ENCODE assay signal across 12 cellular contexts in genomic region chr7:101237206-101238067, GRCh38. TPM values are rescaled to one million over a fixed set of nuclear protein-coding genes. Genes with fewer than 3 reads are reported as not detected.
DNase-seq lines count a peak whose midpoint lies in the region; ATAC-seq, FAIRE-seq and TF ChIP-seq lines count a peak whose summit lies in the region.
"Had no signal": no experiment of that assay in that cellular context is flagged by ENCODE, and none has a peak within 500 bp of the region (broad histone marks: within the 10 kb centered on the region; RNA-seq: fewer than 3 reads in every experiment).

TSS of gene CLDN15 (minus strand) at chr7:101237802. CDS start at chr7:101237581, 221 bp downstream.

- WGBS in tibial nerve, 2 donors: 41 to 52% methylated on average over 23 of the region's 31 CpGs

- TF ChIP-seq CTCF in colonic mucosa (IDR thresholded peaks at IDR 0.05) (no peak), mesothelial cell of epicardium (IDR thresholded peaks at IDR 0.05; ENCODE audit: unreplicated experiment) (no peak), tibial nerve (IDR thresholded peaks at IDR 0.05) (no peak)

- no peaks in the 10 kb centered on the region for H3K27me3 ChIP-seq in colonic mucosa
- H3K27me3 ChIP-seq in tibial nerve: no peaks in the 10 kb centered on the region
- H3K27me3 ChIP-seq: BE2C had no signal

- H3K9me3 Mint-ChIP-seq in activated CD4-positive, alpha-beta T cell treated with anti-CD3 and anti-CD28 coated beads, Interleukin-2, amount 10 ng/mL, durations not matched to agents 7 days and 5 days: no peaks in the 10 kb centered on the region
- no peaks in the 10 kb centered on the region for H3K9me3 Mint-ChIP-seq in mesothelial cell of epicardium
- no peaks in the 10 kb centered on the region for H3K9me3 Mint-ChIP-seq in activated naive CD4-positive, alpha-beta T cell treated with anti-CD3 and anti-CD28 coated beads, Interleukin-2, amount 10 ng/mL, durations not matched to agents 7 days and 5 days

- H3K36me3 Mint-ChIP-seq in activated CD4-positive, alpha-beta T cell treated with anti-CD3 and anti-CD28 coated beads, Interleukin-2, amount 10 ng/mL, durations not matched to agents 7 days and 5 days (ENCODE audit: low read depth): no peaks in the 10 kb centered on the region
- peaks cover 2% of the 10 kb centered on the region for H3K36me3 Mint-ChIP-seq in mesothelial cell of epicardium
- peaks cover 16% of the 10 kb centered on the region for H3K36me3 Mint-ChIP-seq in activated naive CD4-positive, alpha-beta T cell treated with anti-CD3 and anti-CD28 coated beads, Interleukin-2, amount 10 ng/mL, durations not matched to agents 7 days and 5 days

- no peak for TF ChIP-seq EP300 in tibial nerve (IDR thresholded peaks at IDR 0.05)

- no peak for ATAC-seq in GM21717 (IDR thresholded peaks at IDR 0.05; ENCODE audit: unreplicated experiment)

- H3K9me3 ChIP-seq in colonic mucosa (no peaks in the 10 kb centered on the region), tibial nerve (no peaks in the 10 kb centered on the region)
- H3K9me3 ChIP-seq: BE2C had no signal

- H3K27ac Mint-ChIP-seq in activated CD4-positive, alpha-beta T cell treated with anti-CD3 and anti-CD28 coated beads, Interleukin-2, amount 10 ng/mL, durations not matched to agents 7 days and 5 days: no peak within 1 kb of the TSS
- peak within 1 kb of the TSS; percentile 98 for H3K27ac Mint-ChIP-seq in mesothelial cell of epicardium
- no peak within 1 kb of the TSS for H3K27ac Mint-ChIP-seq in activated naive CD4-positive, alpha-beta T cell treated with anti-CD3 and anti-CD28 coated beads, Interleukin-2, amount 10 ng/mL, durations not matched to agents 7 days and 5 days

- H3K36me3 ChIP-seq in colonic mucosa: no peaks in the 10 kb centered on the region
- H3K36me3 ChIP-seq in tibial nerve: peaks cover 0 to 75% (median 0%) of the 10 kb centered on the region in 3 donors

- intact Hi-C loops in colonic mucosa (cut with DNase I): no loop called here

- H3K4me3 ChIP-seq in colonic mucosa (peak within 1 kb of the TSS; percentile 26), tibial nerve (peak within 1 kb of the TSS in 2 of 4 donors; percentile 21 to 31)

- no peak for FAIRE-seq in H54 (lab: Jason Lieb, UNC)

- H3K27me3 Mint-ChIP-seq in activated CD4-positive, alpha-beta T cell treated with anti-CD3 and anti-CD28 coated beads, Interleukin-2, amount 10 ng/mL, durations not matched to agents 7 days and 5 days: no peaks in the 10 kb centered on the region
- H3K27me3 Mint-ChIP-seq in mesothelial cell of epicardium (ENCODE audit: low read depth): no peaks in the 10 kb centered on the region
- H3K27me3 Mint-ChIP-seq in activated naive CD4-positive, alpha-beta T cell treated with anti-CD3 and anti-CD28 coated beads, Interleukin-2, amount 10 ng/mL, durations not matched to agents 7 days and 5 days: no peaks in the 10 kb centered on the region

- no peak for DNase-seq in activated CD4-positive, alpha-beta T cell treated with anti-CD3 and anti-CD28 coated beads, Interleukin-2, amount 10 ng/mL, durations not matched to agents 7 days and 5 days
- DNase-seq in activated CD4-positive, alpha-beta T cell treated with anti-CD3 and anti-CD28 coated beads for 4 hours: no peak
- DNase-seq in colonic mucosa (peak; percentile 86), mesothelial cell of epicardium (ENCODE audit: low spot score in 2 of 2, unreplicated experiment in 2 of 2) (no peak), tibial nerve (ENCODE audit: low spot score in 2 of 2) (peak; percentile 35 to 47), H54 (ENCODE audit: insufficient read length, low spot score) (no peak)
- no peak for DNase-seq in activated naive CD4-positive, alpha-beta T cell treated with anti-CD3 and anti-CD28 coated beads, Interleukin-2, amount 10 ng/mL, durations not matched to agents 7 days and 5 days
- DNase-seq: activated effector memory CD4-positive, alpha-beta T cell treated with Interleukin-2 at 50 U/mL for 16 hours; BE2C; kidney glomerular epithelial cell; NCI-H187 had no signal

- peak within 1 kb of the TSS; percentile 56 to 90 for H3K9ac ChIP-seq in colonic mucosa (ENCODE audit: low read depth in 2 of 2, low read length in 2 of 2)

- POLR2A ChIA-PET in activated CD4-positive, alpha-beta T cell treated with anti-CD3 and anti-CD28 coated beads, Interleukin-2, amount 10 ng/mL, durations not matched to agents 7 days and 5 days (lab: Charles Lee): no interaction called here

- TF ChIP-seq POLR2A in tibial nerve (IDR thresholded peaks at IDR 0.05) (no peak), H54 (IDR thresholded peaks at IDR 0.05; ENCODE audit: low read depth, low read length) (no peak)

- H3K4me1 Mint-ChIP-seq in activated CD4-positive, alpha-beta T cell treated with anti-CD3 and anti-CD28 coated beads, Interleukin-2, amount 10 ng/mL, durations not matched to agents 7 days and 5 days: peaks cover 11% of the 10 kb centered on the region
- peaks cover 23% of the 10 kb centered on the region for H3K4me1 Mint-ChIP-seq in mesothelial cell of epicardium
- H3K4me1 Mint-ChIP-seq in activated naive CD4-positive, alpha-beta T cell treated with anti-CD3 and anti-CD28 coated beads, Interleukin-2, amount 10 ng/mL, durations not matched to agents 7 days and 5 days: peaks cover 7% of the 10 kb centered on the region

- peak within 1 kb of the TSS; percentile 52 for H3K27ac ChIP-seq in colonic mucosa
- H3K27ac ChIP-seq in tibial nerve: peak within 1 kb of the TSS; percentile 16 to 83 (median 82)

- CTCF ChIA-PET in activated CD4-positive, alpha-beta T cell treated with anti-CD3 and anti-CD28 coated beads, Interleukin-2, amount 10 ng/mL, durations not matched to agents 7 days and 5 days (lab: Charles Lee): interaction anchor here (0.8 to 2.0 kb wide), 10 partner anchors 11 to 100 kb away, joined by 3 to 7 read pairs (median 3); partner anchors contain the start of gene PLOD3
- CTCF ChIA-PET in activated naive CD4-positive, alpha-beta T cell treated with anti-CD3 and anti-CD28 coated beads, Interleukin-2, amount 10 ng/mL, durations not matched to agents 7 days and 5 days (lab: Charles Lee): interaction anchor here (1.5 kb wide), 1 partner anchor 54 kb away, joined by 7 read pairs; no protein-coding TSS in a partner anchor

- no peak within 1 kb of the TSS for H3K4me3 Mint-ChIP-seq in activated CD4-positive, alpha-beta T cell treated with anti-CD3 and anti-CD28 coated beads, Interleukin-2, amount 10 ng/mL, durations not matched to agents 7 days and 5 days
- H3K4me3 Mint-ChIP-seq in mesothelial cell of epicardium: peak within 1 kb of the TSS; percentile 3
- no peak within 1 kb of the TSS for H3K4me3 Mint-ChIP-seq in activated naive CD4-positive, alpha-beta T cell treated with anti-CD3 and anti-CD28 coated beads, Interleukin-2, amount 10 ng/mL, durations not matched to agents 7 days and 5 days

- no peaks in the 10 kb centered on the region for H3K4me1 ChIP-seq in colonic mucosa
- H3K4me1 ChIP-seq in tibial nerve: peaks cover 0 to 63% (median 16%) of the 10 kb centered on the region in 4 donors

RNA-seq across cellular contexts. Expression of gene CLDN15, which starts in this region (rescaled TPM):
- 10 to 100 TPM; 24.2 to 24.3 TPM for total RNA-seq in activated CD4-positive, alpha-beta T cell treated with anti-CD3 and anti-CD28 coated beads, Interleukin-2, amount 10 ng/mL, durations not matched to agents 7 days and 5 days
- 10 to 100 TPM; 32.2 to 49.5 TPM for total RNA-seq in colonic mucosa
- total RNA-seq in mesothelial cell of epicardium: 17.1 to 19.5 TPM (median 18.1 TPM) in 3 replicates
- 10 to 100 TPM; 12.0 to 34.8 (median 25.6) TPM for total RNA-seq in tibial nerve

Comparison
In these comparisons a context has a peak if more than half of its experiments do, and no peak if none do; other contexts are left out.
1. DNase-seq: peak in colonic mucosa (single experiment) and tibial nerve (2 of 2); none in activated CD4-positive, alpha-beta T cell treated with anti-CD3 and anti-CD28 coated beads, Interleukin-2, amount 10 ng/mL, durations not matched to agents 7 days and 5 days (single experiment), activated CD4-positive, alpha-beta T cell treated with anti-CD3 and anti-CD28 coated beads for 4 hours (0 of 2), mesothelial cell of epicardium (0 of 2), H54 (single experiment) and activated naive CD4-positive, alpha-beta T cell treated with anti-CD3 and anti-CD28 coated beads, Interleukin-2, amount 10 ng/mL, durations not matched to agents 7 days and 5 days (single experiment).